Comparison of ENCODE assay signal across 16 cellular contexts in the genomic region with DNA sequence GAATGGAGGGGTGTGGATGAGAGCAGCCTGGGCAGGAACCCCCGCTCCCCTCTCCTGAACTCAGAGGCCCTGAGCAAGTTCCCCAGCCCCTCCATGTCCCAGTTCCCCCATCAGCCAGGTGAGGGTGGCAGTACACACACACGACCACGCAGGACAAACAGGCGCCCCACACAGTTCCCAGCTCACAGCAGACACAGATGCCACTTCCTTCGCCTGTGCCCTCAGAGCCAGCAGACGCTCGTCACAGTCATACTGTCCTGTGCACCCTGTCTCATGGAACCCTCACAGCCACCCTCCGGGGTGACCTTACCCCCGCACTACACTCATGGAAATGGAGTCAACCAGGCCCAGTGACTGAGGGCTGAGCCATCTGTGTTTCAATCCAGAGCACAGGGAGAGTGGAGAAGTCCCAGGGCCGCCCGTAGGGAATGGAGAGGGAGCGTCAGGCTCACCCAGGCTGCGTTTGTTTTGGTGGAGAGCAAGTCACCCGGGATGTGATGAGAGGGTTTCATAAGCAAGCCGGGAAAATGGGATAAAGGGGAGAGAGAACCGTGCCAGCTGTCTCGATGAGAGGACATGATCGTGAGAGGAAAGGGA. TPM values are rescaled to one million over a fixed set of nuclear protein-coding genes. Genes with fewer than 3 reads are reported as not detected.
A peak's percentile ranks its signal among the peaks of the same experiment; 100 is the strongest.
DNase-seq lines count a peak whose midpoint lies in the region; ATAC-seq and TF ChIP-seq lines count a peak whose summit lies in the region.
"Had no signal": no experiment of that assay in that cellular context is flagged by ENCODE, and none has a peak within 500 bp of the region (broad histone marks: within the 10 kb centered on the region; RNA-seq: fewer than 3 reads in every experiment).

No MANE protein-coding gene starts in this region.

- no peak overlapping the region for H2AFZ ChIP-seq in GM23338

- H3K4me1 Mint-ChIP-seq in GM23338 = peaks cover 43% of the 10 kb centered on the region
- H3K4me1 Mint-ChIP-seq in activated CD4-positive, alpha-beta memory T cell treated with anti-CD3 and anti-CD28 coated beads for 36 hours (ENCODE audit: low read depth) = no peaks in the 10 kb centered on the region

- peaks cover 10% of the 10 kb centered on the region for H3K36me3 Mint-ChIP-seq in GM23338 (ENCODE audit: low read depth)
- H3K36me3 Mint-ChIP-seq in activated CD4-positive, alpha-beta memory T cell treated with anti-CD3 and anti-CD28 coated beads for 36 hours = peaks cover 24% of the 10 kb centered on the region

- no peaks in the 10 kb centered on the region; the same call in 1 of the 2 replicates for H4K20me1 ChIP-seq in GM23338 (replicated peaks; ENCODE audit: insufficient read depth)

- peak overlapping the region; percentile 52 for H3K4me3 Mint-ChIP-seq in GM23338
- no peak overlapping the region for H3K4me3 Mint-ChIP-seq in activated CD4-positive, alpha-beta memory T cell treated with anti-CD3 and anti-CD28 coated beads for 36 hours

- H3K9me3 Mint-ChIP-seq in GM23338 = no peaks in the 10 kb centered on the region; the same call in 2 of the 3 replicates
- H3K9me3 Mint-ChIP-seq in activated CD4-positive, alpha-beta memory T cell treated with anti-CD3 and anti-CD28 coated beads for 36 hours = no peaks in the 10 kb centered on the region

- H3K79me2 ChIP-seq in GM23338 (replicated peaks; ENCODE audit: insufficient read depth) = no peaks in the 10 kb centered on the region; the same call in 1 of the 2 replicates

- DNase-seq in GM23338 (ENCODE audit: low spot score) = no peak
- DNase-seq in activated CD4-positive, alpha-beta memory T cell treated with anti-CD3 and anti-CD28 coated beads for 36 hours = no peak
- DNase-seq in left ventricle myocardium inferior = no peak
- DNase-seq in omental fat pad (ENCODE audit: low spot score) = no peak
- DNase-seq in GM19240 (ENCODE audit: insufficient read length, low spot score) = no peak
- no peak for DNase-seq in EL
- DNase-seq: activated CD8-positive, alpha-beta memory T cell treated with anti-CD3 and anti-CD28 coated beads for 24 hours; CD4-positive, alpha-beta memory T cell; effector memory CD4-positive, alpha-beta T cell; NCI-H345; PC-3; stimulated activated CD4-positive, alpha-beta T cell treated with anti-CD3 and anti-CD28 coated beads, Interleukin-2, amount 100 ng/mL, for 48 hours; stomach had no signal

- TF ChIP-seq CTCF in GM23338 (conservative IDR thresholded peaks at IDR 0.05; ENCODE audit: low read depth in 2 of 2) (peak in 1 of 2 experiments; percentile 9; a peak in 1 of 4 replicates), left ventricle myocardium inferior (IDR thresholded peaks at IDR 0.05; ENCODE audit: borderline replicate concordance) (no peak), omental fat pad (IDR thresholded peaks at IDR 0.05) (no peak)

- H3K27me3 Mint-ChIP-seq in GM23338 (ENCODE audit: insufficient read depth, low read depth, poor library complexity) = peaks cover 12% of the 10 kb centered on the region
- no peaks in the 10 kb centered on the region for H3K27me3 Mint-ChIP-seq in activated CD4-positive, alpha-beta memory T cell treated with anti-CD3 and anti-CD28 coated beads for 36 hours
- H3K27me3 Mint-ChIP-seq: CD4-positive, alpha-beta memory T cell had no signal

- ATAC-seq in GM23338 (peak; percentile 17), omental fat pad (ENCODE audit: low FRiP score) (peak; percentile 29), HG02938 (IDR thresholded peaks at IDR 0.05; ENCODE audit: unreplicated experiment) (no peak), HG02885 (IDR thresholded peaks at IDR 0.05; ENCODE audit: poor library complexity, unreplicated experiment) (no peak)
- ATAC-seq: PC-3 had no signal

- intact Hi-C loops in activated CD4-positive, alpha-beta memory T cell treated with anti-CD3 and anti-CD28 coated beads for 36 hours (cut with micrococcal nuclease) = no loop called here
- intact Hi-C loops in left ventricle myocardium inferior (cut with micrococcal nuclease) = no loop called here

- H3F3A ChIP-seq in GM23338 (replicated peaks; ENCODE audit: low read depth) = no peaks in the 10 kb centered on the region

- H3K36me3 ChIP-seq in GM23338 (ENCODE audit: insufficient read depth) = no peaks in the 10 kb centered on the region
- H3K36me3 ChIP-seq in left ventricle myocardium inferior = peaks cover 64% of the 10 kb centered on the region

- H3K9me2 ChIP-seq in GM23338 (ENCODE audit: insufficient read depth) = no peaks in the 10 kb centered on the region

- H3K27ac Mint-ChIP-seq in GM23338 = peak overlapping the region; percentile 44
- peak overlapping the region; percentile 42 for H3K27ac Mint-ChIP-seq in activated CD4-positive, alpha-beta memory T cell treated with anti-CD3 and anti-CD28 coated beads for 36 hours

- POLR2A ChIA-PET in activated CD4-positive, alpha-beta memory T cell treated with anti-CD3 and anti-CD28 coated beads for 36 hours (lab: Charles Lee) = no interaction called here

- H3K4me3 ChIP-seq in GM23338 = peak overlapping the region; percentile 30; the same call in 1 of the 2 replicates
- H3K4me3 ChIP-seq in left ventricle myocardium inferior = no peak overlapping the region
- H3K4me3 ChIP-seq: ascending aorta, stomach had no signal

- H3K4me1 ChIP-seq in GM23338 (ENCODE audit: insufficient read depth) = peaks cover 21% of the 10 kb centered on the region
- H3K4me1 ChIP-seq in left ventricle myocardium inferior = peaks cover 18% of the 10 kb centered on the region
- H3K4me1 ChIP-seq: ascending aorta, stomach had no signal

- H3K9me3 ChIP-seq in left ventricle myocardium inferior (replicated peaks) = no peaks in the 10 kb centered on the region
- H3K9me3 ChIP-seq: ascending aorta, stomach had no signal

- CTCF ChIA-PET in activated CD4-positive, alpha-beta memory T cell treated with anti-CD3 and anti-CD28 coated beads for 36 hours (lab: Charles Lee) = no interaction called here

- H3K4me2 ChIP-seq in GM23338 = peak overlapping the region; percentile 58

- H3K27me3 ChIP-seq in GM23338 (ENCODE audit: insufficient read depth) (no peaks in the 10 kb centered on the region), left ventricle myocardium inferior (ENCODE audit: low read depth) (no peaks in the 10 kb centered on the region)
- H3K27me3 ChIP-seq: ascending aorta, stomach had no signal

- H3K27ac ChIP-seq in GM23338 (ENCODE audit: low read depth) (no peak overlapping the region), left ventricle myocardium inferior (replicated peaks) (peak overlapping the region; percentile 59)
- H3K27ac ChIP-seq: ascending aorta had no signal

TF ChIP-seq in GM23338, 12 proteins besides CTCF, POLR2A, EP300 and RAD21 (continues in another document):
- TF ChIP-seq EZH2phosphoT487 (IDR thresholded peaks at IDR 0.05; ENCODE audit: unreplicated experiment) = no peak
- TF ChIP-seq CREB1 (CRISPR knock-in tag; IDR thresholded peaks at IDR 0.05; ENCODE audit: low read depth) = no peak
- TF ChIP-seq ZNF114 (CRISPR knock-in tag; IDR thresholded peaks at IDR 0.05) = no peak

RNA-seq across cellular contexts. Expression of a gene that starts 47.5 kb away (rescaled TPM):
- total RNA-seq in GM23338 (2014; rRNA removed; shearing (Covaris generic)) = 604 and 635 TPM in 2 replicates
- 179 and 181 TPM in 2 replicates for polyA plus RNA-seq in GM23338 (2016; fragmentation: Nextera tagmentation; extraction: Ambion mirVana)
- total RNA-seq in activated CD4-positive, alpha-beta memory T cell treated with anti-CD3 and anti-CD28 coated beads for 36 hours = 100 to 1,000 TPM; 242 to 245 TPM
- total RNA-seq in left ventricle myocardium inferior (402 TPM), omental fat pad (100 to 1,000 TPM; 440 to 541 (median 495) TPM)

Comparison
In these comparisons a context has a peak if more than half of its experiments do, and no peak if none do; other contexts are left out.
1. ATAC-seq: peak in GM23338 (single experiment) and omental fat pad (single experiment); none in HG02938 (single experiment) and HG02885 (single experiment).